25 cellular contexts compared by ENCODE assay signal in the genomic region with DNA sequence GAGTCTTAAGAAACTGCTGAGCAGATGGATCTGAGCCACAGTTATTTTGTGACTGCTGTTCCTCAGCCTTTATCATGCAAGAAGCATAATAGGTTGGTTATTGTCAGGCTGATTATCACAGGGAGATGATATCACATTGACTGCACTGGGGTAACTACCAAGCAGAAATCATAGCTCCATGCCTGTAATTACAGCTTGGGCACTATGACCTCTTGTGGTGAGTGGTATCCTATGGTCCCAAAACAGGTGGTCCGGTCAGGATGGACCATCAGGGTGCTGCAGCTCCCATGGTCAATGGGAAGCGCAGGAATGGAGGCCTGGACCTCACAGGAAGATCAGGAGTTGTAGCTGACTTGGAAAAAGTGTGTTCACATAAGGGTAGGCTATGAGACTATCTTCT.
"Had no signal": no experiment of that assay in that cellular context is flagged by ENCODE, and none has a peak within 500 bp of the region (broad histone marks: within the 10 kb centered on the region; RNA-seq: fewer than 3 reads in every experiment).

No MANE protein-coding gene starts in this region.

- H3K27me3 ChIP-seq: brain microvascular endothelial cell, Peyer's patch had no signal

- H3K27ac ChIP-seq: brain microvascular endothelial cell, cardiac muscle cell, Peyer's patch, RWPE1 had no signal

- H3K4me3 Mint-ChIP-seq: activated B cell treated with CpG ODN at 0.5 μM for 24 hours; activated CD4-positive, alpha-beta memory T cell treated with anti-CD3 and anti-CD28 coated beads for 36 hours; activated CD4-positive, alpha-beta T cell treated with anti-CD3 and anti-CD28 coated beads, Interleukin-2, amount 10 ng/mL, durations not matched to agents 24 days and 14 days; activated naive CD4-positive, alpha-beta T cell treated with anti-CD3 and anti-CD28 coated beads for 36 hours; activated naive CD8-positive, alpha-beta T cell treated with anti-CD3 and anti-CD28 coated beads for 36 hours; activated T-cell treated with anti-CD3 and anti-CD28 coated beads, Interleukin-2, amount 50 U/mL, for 4 hours; T-helper 17 cell had no signal

- H3K27ac Mint-ChIP-seq: activated B cell treated with CpG ODN at 0.5 μM for 24 hours; activated CD4-positive, alpha-beta memory T cell treated with anti-CD3 and anti-CD28 coated beads for 36 hours; activated CD4-positive, alpha-beta T cell treated with anti-CD3 and anti-CD28 coated beads, Interleukin-2, amount 10 ng/mL, durations not matched to agents 24 days and 14 days; activated naive CD4-positive, alpha-beta T cell treated with anti-CD3 and anti-CD28 coated beads for 36 hours; activated naive CD8-positive, alpha-beta T cell treated with anti-CD3 and anti-CD28 coated beads for 36 hours had no signal

- H3K36me3 ChIP-seq: brain microvascular endothelial cell, cardiac muscle cell, Peyer's patch had no signal

- ATAC-seq: activated T-cell treated with anti-CD3 and anti-CD28 coated beads, Interleukin-2, amount 50 U/mL, for 4 hours; K562; T-helper 17 cell had no signal

- H3K36me3 Mint-ChIP-seq: activated CD4-positive, alpha-beta memory T cell treated with anti-CD3 and anti-CD28 coated beads for 36 hours; activated naive CD8-positive, alpha-beta T cell treated with anti-CD3 and anti-CD28 coated beads for 36 hours had no signal

- H3K9me3 ChIP-seq: Peyer's patch had no signal

- H3K9me3 Mint-ChIP-seq: activated B cell treated with CpG ODN at 0.5 μM for 24 hours; activated CD4-positive, alpha-beta memory T cell treated with anti-CD3 and anti-CD28 coated beads for 36 hours; activated naive CD4-positive, alpha-beta T cell treated with anti-CD3 and anti-CD28 coated beads for 36 hours; activated naive CD8-positive, alpha-beta T cell treated with anti-CD3 and anti-CD28 coated beads for 36 hours; activated T-cell treated with anti-CD3 and anti-CD28 coated beads, Interleukin-2, amount 50 U/mL, for 4 hours had no signal

- H3K27me3 Mint-ChIP-seq: activated B cell treated with CpG ODN at 0.5 μM for 24 hours; activated CD4-positive, alpha-beta memory T cell treated with anti-CD3 and anti-CD28 coated beads for 36 hours; activated CD4-positive, alpha-beta T cell treated with anti-CD3 and anti-CD28 coated beads, Interleukin-2, amount 10 ng/mL, durations not matched to agents 24 days and 14 days; activated naive CD8-positive, alpha-beta T cell treated with anti-CD3 and anti-CD28 coated beads for 36 hours; T-helper 17 cell had no signal

- H3K4me3 ChIP-seq: cardiac muscle cell, K562, Peyer's patch had no signal

- DNase-seq: activated B cell treated with CpG ODN at 0.5 μM for 24 hours; activated CD4-positive, alpha-beta memory T cell treated with anti-CD3 and anti-CD28 coated beads for 36 hours; activated CD4-positive, alpha-beta T cell treated with anti-CD3 and anti-CD28 coated beads for 1 hour; activated CD4-positive, alpha-beta T cell treated with anti-CD3 and anti-CD28 coated beads, Interleukin-2, amount 10 ng/mL, durations not matched to agents 24 days and 14 days; activated CD8-positive, alpha-beta memory T cell treated with anti-CD3 and anti-CD28 coated beads for 24 hours; activated gamma-delta T cell; activated naive CD4-positive, alpha-beta T cell treated with anti-CD3 and anti-CD28 coated beads for 36 hours; activated naive CD8-positive, alpha-beta T cell treated with anti-CD3 and anti-CD28 coated beads for 36 hours; activated T-cell treated with anti-CD3 and anti-CD28 coated beads, Interleukin-2, amount 50 U/mL, for 4 hours; brain microvascular endothelial cell; Kasumi-1; NCI-H1048; NCI-H1694; NCI-H2029; NCI-H345; NCI-H510A; NCI-H526 treated with DMSO at 0.1 percent for 48 hours; NCI-H82; Peyer's patch; SHP77 treated with DMSO at 0.1 percent for 48 hours; T-helper 17 cell; T-helper 9 cell had no signal
